ENCODE assay signal across 8 cellular contexts in the genomic region with DNA sequence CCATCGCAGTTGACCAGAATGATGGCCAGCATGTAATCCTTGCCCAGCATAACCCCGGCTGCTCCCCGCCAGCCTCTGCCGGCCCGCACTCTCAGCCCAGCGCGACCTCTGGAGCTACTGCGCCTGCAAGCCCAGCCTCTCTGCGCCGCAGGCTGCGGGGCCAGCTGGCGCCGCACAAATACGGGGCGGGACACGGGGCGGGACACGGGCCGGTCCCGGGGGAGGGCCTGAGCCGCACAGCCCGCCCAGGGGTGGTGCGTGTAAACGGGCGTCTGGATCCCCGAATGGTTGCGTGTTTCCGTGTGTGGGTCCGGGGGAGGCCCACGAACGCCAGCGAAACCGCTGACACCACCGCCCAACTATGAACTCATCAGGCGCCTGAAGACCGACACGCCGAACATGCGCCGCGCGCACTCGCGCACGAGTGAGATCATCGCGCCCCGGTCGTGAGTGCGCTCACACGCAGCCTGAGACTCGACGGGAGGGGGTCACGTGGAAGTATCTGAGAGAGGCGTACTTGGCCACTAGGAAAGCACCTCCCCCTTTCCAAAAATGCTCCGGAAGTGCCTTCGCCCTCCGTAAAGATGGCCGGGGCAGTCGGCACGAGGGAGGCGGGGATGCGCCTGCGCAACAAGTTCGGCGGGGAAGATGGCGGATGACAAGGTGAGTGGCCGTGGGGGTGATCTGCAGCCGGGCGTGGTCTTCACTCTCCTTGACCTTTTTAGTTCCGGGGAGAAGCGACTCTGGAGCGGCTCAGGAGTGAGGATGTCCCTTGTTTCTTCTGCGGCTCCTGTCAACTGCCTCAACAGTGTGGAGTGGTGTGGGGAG. TPM values are rescaled to one million over a fixed set of nuclear protein-coding genes. Genes with fewer than 3 reads are reported as not detected.
DNase-seq lines count a peak whose midpoint lies in the region; ATAC-seq lines count a peak whose summit lies in the region.

A gene with protein sequence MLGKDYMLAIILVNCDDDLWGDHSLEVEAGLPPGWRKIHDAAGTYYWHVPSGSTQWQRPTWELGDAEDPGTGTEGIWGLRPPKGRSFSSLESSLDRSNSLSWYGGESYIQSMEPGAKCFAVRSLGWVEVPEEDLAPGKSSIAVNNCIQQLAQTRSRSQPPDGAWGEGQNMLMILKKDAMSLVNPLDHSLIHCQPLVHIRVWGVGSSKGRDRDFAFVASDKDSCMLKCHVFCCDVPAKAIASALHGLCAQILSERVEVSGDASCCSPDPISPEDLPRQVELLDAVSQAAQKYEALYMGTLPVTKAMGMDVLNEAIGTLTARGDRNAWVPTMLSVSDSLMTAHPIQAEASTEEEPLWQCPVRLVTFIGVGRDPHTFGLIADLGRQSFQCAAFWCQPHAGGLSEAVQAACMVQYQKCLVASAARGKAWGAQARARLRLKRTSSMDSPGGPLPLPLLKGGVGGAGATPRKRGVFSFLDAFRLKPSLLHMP (minus strand): TSS at position 403 of the 828 bp plus-strand sequence. CDS start 353 bp downstream, at position 50.
A gene with protein sequence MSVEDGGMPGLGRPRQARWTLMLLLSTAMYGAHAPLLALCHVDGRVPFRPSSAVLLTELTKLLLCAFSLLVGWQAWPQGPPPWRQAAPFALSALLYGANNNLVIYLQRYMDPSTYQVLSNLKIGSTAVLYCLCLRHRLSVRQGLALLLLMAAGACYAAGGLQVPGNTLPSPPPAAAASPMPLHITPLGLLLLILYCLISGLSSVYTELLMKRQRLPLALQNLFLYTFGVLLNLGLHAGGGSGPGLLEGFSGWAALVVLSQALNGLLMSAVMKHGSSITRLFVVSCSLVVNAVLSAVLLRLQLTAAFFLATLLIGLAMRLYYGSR (plus strand): TSS at position 633 of the 828 bp plus-strand sequence. CDS start 2,342 bp downstream, outside the sequence.

- DNase-seq in GM04504 (ENCODE audit: low read depth): peak; percentile 99
- peak; percentile 93 for DNase-seq in NCI-H1092 treated with DMSO at 0.1 percent for 48 hours (lab: John Stamatoyannopoulos, UW)
- DNase-seq in SKM-1 (lab: John Stamatoyannopoulos, UW; ENCODE audit: unreplicated experiment): peak; percentile 96
- peak; percentile 93 to 98 for DNase-seq in activated naive CD4-positive, alpha-beta T cell treated with anti-CD3 and anti-CD28 coated beads, Interleukin-2, amount 50 U/mL, for 72 hours (ENCODE audit: low spot score in 2 of 2)
- DNase-seq in glomerular endothelial cell (ENCODE audit: extremely low read depth, low read depth, low spot score): peak; percentile 82
- DNase-seq in occipital lobe (lab: John Stamatoyannopoulos, UW): peak; percentile 98

- peak; percentile 88 for ATAC-seq in HG02588 (IDR thresholded peaks at IDR 0.05; ENCODE audit: unreplicated experiment)
- peak; percentile 88 to 94 for ATAC-seq in activated naive CD4-positive, alpha-beta T cell treated with anti-CD3 and anti-CD28 coated beads, Interleukin-2, amount 50 U/mL, for 72 hours

- H3K9me3 Mint-ChIP-seq in activated naive CD4-positive, alpha-beta T cell treated with anti-CD3 and anti-CD28 coated beads, Interleukin-2, amount 50 U/mL, for 72 hours: no peaks in the 10 kb centered on the region

- peaks cover 32 to 42% of the 10 kb centered on the region in 2 donors for H3K36me3 Mint-ChIP-seq in activated naive CD4-positive, alpha-beta T cell treated with anti-CD3 and anti-CD28 coated beads, Interleukin-2, amount 50 U/mL, for 72 hours

- peak within 1 kb of the TSS; percentile 98 for H3K27ac Mint-ChIP-seq in activated naive CD4-positive, alpha-beta T cell treated with anti-CD3 and anti-CD28 coated beads, Interleukin-2, amount 50 U/mL, for 72 hours

- H3K27ac ChIP-seq in temporal lobe (ENCODE audit: low read depth, low read length): peak within 1 kb of the TSS; percentile 96

RNA-seq across cellular contexts. Expression of the first gene that starts in this region (rescaled TPM):
- total RNA-seq in activated naive CD4-positive, alpha-beta T cell treated with anti-CD3 and anti-CD28 coated beads, Interleukin-2, amount 50 U/mL, for 72 hours: 10 to 100 TPM; 36.6 to 38.1 TPM
- total RNA-seq in glomerular endothelial cell: 10.4 and 16.5 TPM in 2 replicates
- total RNA-seq in occipital lobe: 24.5 TPM
- 26.6 TPM for total RNA-seq in temporal lobe

RNA-seq across cellular contexts. Expression of the second gene that starts in this region (rescaled TPM):
- 10 to 100 TPM; 62.5 to 70.3 TPM for total RNA-seq in activated naive CD4-positive, alpha-beta T cell treated with anti-CD3 and anti-CD28 coated beads, Interleukin-2, amount 50 U/mL, for 72 hours
- total RNA-seq in glomerular endothelial cell (42.1 and 47.1 TPM in 2 replicates), occipital lobe (3.7 TPM), temporal lobe (4.7 TPM)

Comparison
In these comparisons a context has a peak if more than half of its experiments do, and no peak if none do; other contexts are left out.
1. Peak in every context shown above with its lines: DNase-seq, ATAC-seq and H3K27ac ChIP-seq.